In the genomic region with DNA sequence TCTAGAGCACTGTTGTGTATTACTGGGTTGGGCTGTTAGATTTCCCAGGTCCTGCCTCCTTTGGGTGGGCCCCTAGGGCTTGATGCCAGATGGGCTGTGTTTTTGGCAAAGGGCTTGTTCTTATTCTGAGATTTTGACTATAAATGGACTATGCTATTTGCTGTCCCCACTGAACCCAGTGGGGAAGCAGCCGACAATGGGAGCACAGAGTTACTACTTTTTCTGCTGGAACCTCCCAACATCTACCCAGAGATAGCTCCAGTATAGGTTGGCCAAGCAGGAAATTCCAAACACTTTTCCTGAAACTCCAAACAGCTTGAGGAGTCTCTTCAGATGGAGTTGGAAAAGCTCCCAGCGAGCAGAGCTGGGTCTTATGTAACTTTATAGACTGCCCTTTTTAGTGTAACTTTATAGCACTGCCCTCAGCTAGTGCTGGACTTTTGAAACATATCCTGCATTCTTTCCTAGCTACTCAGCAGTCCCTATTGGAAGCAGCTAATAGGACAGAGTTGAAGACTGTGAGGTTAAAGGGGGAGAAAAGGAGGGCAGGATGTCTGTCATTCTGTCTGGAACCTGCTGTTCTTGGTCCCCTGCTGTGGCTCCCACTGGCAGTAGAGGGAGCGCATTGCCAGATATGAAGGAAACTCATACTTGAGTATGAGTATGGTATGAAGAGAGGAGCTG, we compare ENCODE assay signal across 1 cellular context.
TF ChIP-seq lines count a peak whose summit lies in the region.

No MANE protein-coding gene starts in this region.

TF ChIP-seq in HEK293, 187 proteins besides CTCF, POLR2A, EP300 and RAD21 (continued from another document):
- TF ChIP-seq, protein P1, sequence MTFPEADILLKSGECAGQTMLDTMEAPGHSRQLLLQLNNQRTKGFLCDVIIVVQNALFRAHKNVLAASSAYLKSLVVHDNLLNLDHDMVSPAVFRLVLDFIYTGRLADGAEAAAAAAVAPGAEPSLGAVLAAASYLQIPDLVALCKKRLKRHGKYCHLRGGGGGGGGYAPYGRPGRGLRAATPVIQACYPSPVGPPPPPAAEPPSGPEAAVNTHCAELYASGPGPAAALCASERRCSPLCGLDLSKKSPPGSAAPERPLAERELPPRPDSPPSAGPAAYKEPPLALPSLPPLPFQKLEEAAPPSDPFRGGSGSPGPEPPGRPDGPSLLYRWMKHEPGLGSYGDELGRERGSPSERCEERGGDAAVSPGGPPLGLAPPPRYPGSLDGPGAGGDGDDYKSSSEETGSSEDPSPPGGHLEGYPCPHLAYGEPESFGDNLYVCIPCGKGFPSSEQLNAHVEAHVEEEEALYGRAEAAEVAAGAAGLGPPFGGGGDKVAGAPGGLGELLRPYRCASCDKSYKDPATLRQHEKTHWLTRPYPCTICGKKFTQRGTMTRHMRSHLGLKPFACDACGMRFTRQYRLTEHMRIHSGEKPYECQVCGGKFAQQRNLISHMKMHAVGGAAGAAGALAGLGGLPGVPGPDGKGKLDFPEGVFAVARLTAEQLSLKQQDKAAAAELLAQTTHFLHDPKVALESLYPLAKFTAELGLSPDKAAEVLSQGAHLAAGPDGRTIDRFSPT (tag by site-specific recombination; IDR thresholded peaks at IDR 0.05), result no peak
- TF ChIP-seq ZNF426 (tag by site-specific recombination; IDR thresholded peaks at IDR 0.05), result no peak
- TF ChIP-seq, protein P2, sequence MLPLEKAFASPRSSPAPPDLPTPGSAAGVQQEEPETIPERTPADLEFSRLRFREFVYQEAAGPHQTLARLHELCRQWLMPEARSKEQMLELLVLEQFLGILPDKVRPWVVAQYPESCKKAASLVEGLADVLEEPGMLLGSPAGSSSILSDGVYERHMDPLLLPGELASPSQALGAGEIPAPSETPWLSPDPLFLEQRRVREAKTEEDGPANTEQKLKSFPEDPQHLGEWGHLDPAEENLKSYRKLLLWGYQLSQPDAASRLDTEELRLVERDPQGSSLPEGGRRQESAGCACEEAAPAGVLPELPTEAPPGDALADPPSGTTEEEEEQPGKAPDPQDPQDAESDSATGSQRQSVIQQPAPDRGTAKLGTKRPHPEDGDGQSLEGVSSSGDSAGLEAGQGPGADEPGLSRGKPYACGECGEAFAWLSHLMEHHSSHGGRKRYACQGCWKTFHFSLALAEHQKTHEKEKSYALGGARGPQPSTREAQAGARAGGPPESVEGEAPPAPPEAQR (tag by site-specific recombination; IDR thresholded peaks at IDR 0.05), result no peak
- no peak for TF ChIP-seq ZFHX2 (tag by site-specific recombination; conservative IDR thresholded peaks at IDR 0.05)
- no peak for TF ChIP-seq IKZF3 (tag by site-specific recombination; IDR thresholded peaks at IDR 0.05)
- TF ChIP-seq ZNF112 (tag by site-specific recombination; IDR thresholded peaks at IDR 0.05), result no peak
- no peak for TF ChIP-seq SCRT2 (tag by site-specific recombination; IDR thresholded peaks at IDR 0.05)
- TF ChIP-seq, protein P3, sequence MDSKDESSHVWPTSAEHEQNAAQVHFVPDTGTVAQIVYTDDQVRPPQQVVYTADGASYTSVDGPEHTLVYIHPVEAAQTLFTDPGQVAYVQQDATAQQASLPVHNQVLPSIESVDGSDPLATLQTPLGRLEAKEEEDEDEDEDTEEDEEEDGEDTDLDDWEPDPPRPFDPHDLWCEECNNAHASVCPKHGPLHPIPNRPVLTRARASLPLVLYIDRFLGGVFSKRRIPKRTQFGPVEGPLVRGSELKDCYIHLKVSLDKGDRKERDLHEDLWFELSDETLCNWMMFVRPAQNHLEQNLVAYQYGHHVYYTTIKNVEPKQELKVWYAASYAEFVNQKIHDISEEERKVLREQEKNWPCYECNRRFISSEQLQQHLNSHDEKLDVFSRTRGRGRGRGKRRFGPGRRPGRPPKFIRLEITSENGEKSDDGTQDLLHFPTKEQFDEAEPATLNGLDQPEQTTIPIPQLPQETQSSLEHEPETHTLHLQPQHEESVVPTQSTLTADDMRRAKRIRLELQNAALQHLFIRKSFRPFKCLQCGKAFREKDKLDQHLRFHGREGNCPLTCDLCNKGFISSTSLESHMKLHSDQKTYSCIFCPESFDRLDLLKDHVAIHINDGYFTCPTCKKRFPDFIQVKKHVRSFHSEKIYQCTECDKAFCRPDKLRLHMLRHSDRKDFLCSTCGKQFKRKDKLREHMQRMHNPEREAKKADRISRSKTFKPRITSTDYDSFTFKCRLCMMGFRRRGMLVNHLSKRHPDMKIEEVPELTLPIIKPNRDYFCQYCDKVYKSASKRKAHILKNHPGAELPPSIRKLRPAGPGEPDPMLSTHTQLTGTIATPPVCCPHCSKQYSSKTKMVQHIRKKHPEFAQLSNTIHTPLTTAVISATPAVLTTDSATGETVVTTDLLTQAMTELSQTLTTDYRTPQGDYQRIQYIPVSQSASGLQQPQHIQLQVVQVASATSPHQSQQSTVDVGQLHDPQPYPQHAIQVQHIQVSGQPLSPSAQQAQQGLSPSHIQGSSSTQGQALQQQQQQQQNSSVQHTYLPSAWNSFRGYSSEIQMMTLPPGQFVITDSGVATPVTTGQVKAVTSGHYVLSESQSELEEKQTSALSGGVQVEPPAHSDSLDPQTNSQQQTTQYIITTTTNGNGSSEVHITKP (tag by site-specific recombination; IDR thresholded peaks at IDR 0.05), result peak; percentile 93
- TF ChIP-seq, protein P4, sequence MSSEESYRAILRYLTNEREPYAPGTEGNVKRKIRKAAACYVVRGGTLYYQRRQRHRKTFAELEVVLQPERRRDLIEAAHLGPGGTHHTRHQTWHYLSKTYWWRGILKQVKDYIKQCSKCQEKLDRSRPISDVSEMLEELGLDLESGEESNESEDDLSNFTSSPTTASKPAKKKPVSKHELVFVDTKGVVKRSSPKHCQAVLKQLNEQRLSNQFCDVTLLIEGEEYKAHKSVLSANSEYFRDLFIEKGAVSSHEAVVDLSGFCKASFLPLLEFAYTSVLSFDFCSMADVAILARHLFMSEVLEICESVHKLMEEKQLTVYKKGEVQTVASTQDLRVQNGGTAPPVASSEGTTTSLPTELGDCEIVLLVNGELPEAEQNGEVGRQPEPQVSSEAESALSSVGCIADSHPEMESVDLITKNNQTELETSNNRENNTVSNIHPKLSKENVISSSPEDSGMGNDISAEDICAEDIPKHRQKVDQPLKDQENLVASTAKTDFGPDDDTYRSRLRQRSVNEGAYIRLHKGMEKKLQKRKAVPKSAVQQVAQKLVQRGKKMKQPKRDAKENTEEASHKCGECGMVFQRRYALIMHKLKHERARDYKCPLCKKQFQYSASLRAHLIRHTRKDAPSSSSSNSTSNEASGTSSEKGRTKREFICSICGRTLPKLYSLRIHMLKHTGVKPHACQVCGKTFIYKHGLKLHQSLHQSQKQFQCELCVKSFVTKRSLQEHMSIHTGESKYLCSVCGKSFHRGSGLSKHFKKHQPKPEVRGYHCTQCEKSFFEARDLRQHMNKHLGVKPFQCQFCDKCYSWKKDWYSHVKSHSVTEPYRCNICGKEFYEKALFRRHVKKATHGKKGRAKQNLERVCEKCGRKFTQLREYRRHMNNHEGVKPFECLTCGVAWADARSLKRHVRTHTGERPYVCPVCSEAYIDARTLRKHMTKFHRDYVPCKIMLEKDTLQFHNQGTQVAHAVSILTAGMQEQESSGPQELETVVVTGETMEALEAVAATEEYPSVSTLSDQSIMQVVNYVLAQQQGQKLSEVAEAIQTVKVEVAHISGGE (tag by site-specific recombination; conservative IDR thresholded peaks at IDR 0.05; ENCODE audit: low read depth), result no peak
TF ChIP-seq in HEK293: peak in this region for 3.
